12 cellular contexts compared by ENCODE assay signal in genomic region chr7:135993950-135994349, GRCh38. TPM values are rescaled to one million over a fixed set of nuclear protein-coding genes. Genes with fewer than 3 reads are reported as not detected.
DNase-seq lines count a peak whose midpoint lies in the region; ATAC-seq lines count a peak whose summit lies in the region.
"Had no signal": no experiment of that assay in that cellular context is flagged by ENCODE, and none has a peak within 500 bp of the region (broad histone marks: within the 10 kb centered on the region; RNA-seq: fewer than 3 reads in every experiment).

No MANE protein-coding gene starts in this region.

- no peaks in the 10 kb centered on the region for H3K27me3 Mint-ChIP-seq in activated CD4-positive, alpha-beta memory T cell treated with anti-CD3 and anti-CD28 coated beads for 36 hours
- H3K27me3 Mint-ChIP-seq: type B pancreatic cell had no signal

- no peaks in the 10 kb centered on the region for H3K36me3 Mint-ChIP-seq in activated CD4-positive, alpha-beta memory T cell treated with anti-CD3 and anti-CD28 coated beads for 36 hours
- H3K36me3 Mint-ChIP-seq: type B pancreatic cell had no signal

- no peak for DNase-seq in activated CD4-positive, alpha-beta memory T cell treated with anti-CD3 and anti-CD28 coated beads for 36 hours
- DNase-seq in NCI-H1092 treated with DMSO at 0.1 percent for 48 hours (lab: John Stamatoyannopoulos, UW) = no peak
- DNase-seq in middle frontal gyrus (ENCODE audit: extremely low spot score, low spot score) = no peak
- DNase-seq in HuH-7.5 (ENCODE audit: low spot score) = no peak
- DNase-seq in posterior cingulate gyrus = no peak
- DNase-seq: gastrocnemius medialis, left ventricle myocardium superior, NCI-H1436 had no signal

- CTCF ChIA-PET in activated CD4-positive, alpha-beta memory T cell treated with anti-CD3 and anti-CD28 coated beads for 36 hours (lab: Charles Lee) = interaction anchor here (1.6 to 4.8 kb wide), 5 partner anchors 9 to 19 kb away, joined by 4 to 31 read pairs (median 7); no protein-coding TSS in a partner anchor

- POLR2A ChIA-PET in activated CD4-positive, alpha-beta memory T cell treated with anti-CD3 and anti-CD28 coated beads for 36 hours (lab: Charles Lee) = interaction anchor here (0.6 to 1.3 kb wide), 5 partner anchors 12 to 331 kb away, joined by 3 to 6 read pairs (median 4); partner anchors contain the start of gene STMP1

- H3K4me1 Mint-ChIP-seq in activated CD4-positive, alpha-beta memory T cell treated with anti-CD3 and anti-CD28 coated beads for 36 hours (ENCODE audit: low read depth) = peaks cover 25% of the 10 kb centered on the region

- ATAC-seq in GM18511 (IDR thresholded peaks at IDR 0.05; ENCODE audit: unreplicated experiment) = peak; percentile 88
- ATAC-seq in GM19452 (IDR thresholded peaks at IDR 0.05; ENCODE audit: unreplicated experiment) = peak; percentile 61
- peak; percentile 75 for ATAC-seq in HG03095 (IDR thresholded peaks at IDR 0.05; ENCODE audit: unreplicated experiment)
- ATAC-seq: gastrocnemius medialis, left ventricle myocardium superior had no signal

- peak overlapping the region; percentile 54 for H3K27ac Mint-ChIP-seq in activated CD4-positive, alpha-beta memory T cell treated with anti-CD3 and anti-CD28 coated beads for 36 hours

- intact Hi-C loops in activated CD4-positive, alpha-beta memory T cell treated with anti-CD3 and anti-CD28 coated beads for 36 hours (cut with micrococcal nuclease) = loop anchor here (1.0 to 2.0 kb wide), 6 partner anchors 13 to 108 kb away; partner anchors contain the start of gene MTPN
- intact Hi-C loops in posterior cingulate gyrus (cut with DNase I) = no loop called here

- H3K4me3 Mint-ChIP-seq in activated CD4-positive, alpha-beta memory T cell treated with anti-CD3 and anti-CD28 coated beads for 36 hours = no peak overlapping the region
- H3K4me3 Mint-ChIP-seq: type B pancreatic cell had no signal

- H3K9me3 Mint-ChIP-seq in activated CD4-positive, alpha-beta memory T cell treated with anti-CD3 and anti-CD28 coated beads for 36 hours = no peaks in the 10 kb centered on the region
- H3K9me3 Mint-ChIP-seq: type B pancreatic cell had no signal

RNA-seq across cellular contexts. Expression of gene MTPN, which starts 16.8 kb away (rescaled TPM):
- total RNA-seq in activated CD4-positive, alpha-beta memory T cell treated with anti-CD3 and anti-CD28 coated beads for 36 hours = 100 to 1,000 TPM; 138 to 143 TPM
